Comparison of ENCODE assay signal across 13 cellular contexts in genomic region chr6:10847684-10848083, GRCh38. TPM values are rescaled to one million over a fixed set of nuclear protein-coding genes. Genes with fewer than 3 reads are reported as not detected.
DNase-seq lines count a peak whose midpoint lies in the region; ATAC-seq and TF ChIP-seq lines count a peak whose summit lies in the region.
"Had no signal": no experiment of that assay in that cellular context is flagged by ENCODE, and none has a peak within 500 bp of the region (broad histone marks: within the 10 kb centered on the region; RNA-seq: fewer than 3 reads in every experiment).

No MANE protein-coding gene starts in this region.

- H3K9me3 ChIP-seq in HEK293 (ENCODE audit: control insufficient read depth, insufficient read depth, low read depth, low read length) (no peaks in the 10 kb centered on the region), WERI-Rb-1 (ENCODE audit: severe bottlenecking) (peaks cover 4% of the 10 kb centered on the region), MG63 (peaks cover 13% of the 10 kb centered on the region)

- no peaks in the 10 kb centered on the region; the same call in 1 of the 2 replicates for H3K4me1 ChIP-seq in HEK293 (ENCODE audit: control insufficient read depth, insufficient read depth, low read length)

- no peak overlapping the region for H3K4me3 ChIP-seq in HEK293 (ENCODE audit: low read depth, low read length)
- H3K4me3 ChIP-seq in WERI-Rb-1 (ENCODE audit: low read depth, low read length), result no peak overlapping the region
- H3K4me3 ChIP-seq in MG63, result no peak overlapping the region

- peaks cover 17% of the 10 kb centered on the region for H3K4me1 Mint-ChIP-seq in osteocyte (ENCODE audit: unreplicated experiment)
- H3K4me1 Mint-ChIP-seq in activated CD8-positive, alpha-beta memory T cell treated with anti-CD3 and anti-CD28 coated beads, Interleukin-2, amount 10 ng/mL, durations not matched to agents 7 days and 5 days, result no peaks in the 10 kb centered on the region

- peaks cover 17% of the 10 kb centered on the region for H3K27me3 Mint-ChIP-seq in osteocyte (ENCODE audit: unreplicated experiment)
- H3K27me3 Mint-ChIP-seq in activated CD8-positive, alpha-beta memory T cell treated with anti-CD3 and anti-CD28 coated beads, Interleukin-2, amount 10 ng/mL, durations not matched to agents 7 days and 5 days, result no peaks in the 10 kb centered on the region

- POLR2A ChIA-PET in HEK293 (lab: Yijun Ruan, JAX), result interaction anchor here (0.6 kb wide), 1 partner anchor 275 kb away, joined by 4 read pairs; no protein-coding TSS in a partner anchor

- H3K27ac ChIP-seq in HEK293 (ENCODE audit: extremely low read depth, low read depth, low read length), result no peak overlapping the region
- H3K27ac ChIP-seq in WERI-Rb-1, result no peak overlapping the region

- no peak overlapping the region for H3K4me3 Mint-ChIP-seq in osteocyte (ENCODE audit: unreplicated experiment)
- H3K4me3 Mint-ChIP-seq in activated CD8-positive, alpha-beta memory T cell treated with anti-CD3 and anti-CD28 coated beads, Interleukin-2, amount 10 ng/mL, durations not matched to agents 7 days and 5 days, result no peak overlapping the region

- DNase-seq in NCI-H1694 (lab: John Stamatoyannopoulos, UW), result peak; percentile 2
- no peak for DNase-seq in NCI-H1694 treated with DMSO at 0.1 percent for 48 hours (lab: John Stamatoyannopoulos, UW)
- no peak for DNase-seq in WERI-Rb-1
- no peak for DNase-seq in osteocyte (ENCODE audit: extremely low spot score, unreplicated experiment)
- no peak for DNase-seq in MG63
- no peak for DNase-seq in H4 (ENCODE audit: low spot score)
- no peak for DNase-seq in activated CD8-positive, alpha-beta memory T cell treated with anti-CD3 and anti-CD28 coated beads, Interleukin-2, amount 10 ng/mL, durations not matched to agents 7 days and 5 days
- DNase-seq: activated CD8-positive, alpha-beta memory T cell treated with anti-CD3 and anti-CD28 coated beads, Interleukin-2, amount 50 U/mL, for 4 hours; mesendoderm; NCI-H1436 treated with DMSO at 0.1 percent for 48 hours had no signal

- peaks cover 6% of the 10 kb centered on the region for H3K9me3 Mint-ChIP-seq in osteocyte (ENCODE audit: unreplicated experiment)
- peaks cover 3% of the 10 kb centered on the region for H3K9me3 Mint-ChIP-seq in activated CD8-positive, alpha-beta memory T cell treated with anti-CD3 and anti-CD28 coated beads, Interleukin-2, amount 10 ng/mL, durations not matched to agents 7 days and 5 days (ENCODE audit: low read depth)

- no peaks in the 10 kb centered on the region for H3K27me3 ChIP-seq in WERI-Rb-1 (ENCODE audit: insufficient read depth, low read depth, severe bottlenecking)
- H3K27me3 ChIP-seq in MG63, result peaks cover 10% of the 10 kb centered on the region; the same call in 1 of the 2 replicates

- no peak for TF ChIP-seq CTCF in HEK293 (tag by site-specific recombination; IDR thresholded peaks at IDR 0.05)
- TF ChIP-seq CTCF in WERI-Rb-1 (IDR thresholded peaks at IDR 0.05; ENCODE audit: low read depth, low read length), result 0 out of 2 replicates have a peak, but pooled peaks have one; percentile 18
- TF ChIP-seq CTCF in osteocyte (IDR thresholded peaks at IDR 0.05), result peak; percentile 57

- no peak overlapping the region for H3K27ac Mint-ChIP-seq in osteocyte (ENCODE audit: unreplicated experiment)
- no peak overlapping the region for H3K27ac Mint-ChIP-seq in activated CD8-positive, alpha-beta memory T cell treated with anti-CD3 and anti-CD28 coated beads, Interleukin-2, amount 10 ng/mL, durations not matched to agents 7 days and 5 days

- peaks cover 4% of the 10 kb centered on the region for H3K36me3 Mint-ChIP-seq in osteocyte (ENCODE audit: unreplicated experiment)
- peaks cover 4% of the 10 kb centered on the region for H3K36me3 Mint-ChIP-seq in activated CD8-positive, alpha-beta memory T cell treated with anti-CD3 and anti-CD28 coated beads, Interleukin-2, amount 10 ng/mL, durations not matched to agents 7 days and 5 days

- CTCF ChIA-PET in HEK293 (lab: Yijun Ruan, JAX), result interaction anchor here (0.5 to 1.5 kb wide), 6 partner anchors 11 to 369 kb away, joined by 3 to 5 read pairs (median 3); no protein-coding TSS in a partner anchor
- CTCF ChIA-PET in activated CD8-positive, alpha-beta memory T cell treated with anti-CD3 and anti-CD28 coated beads, Interleukin-2, amount 10 ng/mL, durations not matched to agents 7 days and 5 days (lab: Charles Lee), result interaction anchor here (1.6 kb wide), 1 partner anchor 648 kb away, joined by 4 read pairs; no protein-coding TSS in a partner anchor

- H3K36me3 ChIP-seq in HEK293 (ENCODE audit: control insufficient read depth in 2 of 2, insufficient read depth in 1 of 2, low read length in 2 of 2) (no peaks in the 10 kb centered on the region), WERI-Rb-1 (no peaks in the 10 kb centered on the region), MG63 (no peaks in the 10 kb centered on the region)

- no peak for ATAC-seq in activated CD8-positive, alpha-beta memory T cell treated with anti-CD3 and anti-CD28 coated beads, Interleukin-2, amount 10 ng/mL, durations not matched to agents 7 days and 5 days

TF ChIP-seq in HEK293, 187 proteins besides CTCF, POLR2A, EP300 and RAD21:
- TF ChIP-seq ZNF426 (tag by site-specific recombination; IDR thresholded peaks at IDR 0.05), result no peak
- TF ChIP-seq ZNF654 (tag by site-specific recombination; IDR thresholded peaks at IDR 0.05; ENCODE audit: low read depth), result peak; percentile 14; the same call in 1 of the 2 replicates

RNA-seq across cellular contexts. Expression of gene MAK, which starts 9.3 kb away (rescaled TPM):
- not detected in 2 replicates for total RNA-seq in osteocyte
- total RNA-seq in MG63 (2014; rRNA removed; shearing (Covaris generic); ENCODE audit: low replicate concordance), result 0.13 TPM in 1 of 2 replicates, not detected in the other
- total RNA-seq in H4 (2014; rRNA removed; shearing (Covaris generic)), result 0.10 TPM in 1 of 2 replicates, not detected in the other
- total RNA-seq in activated CD8-positive, alpha-beta memory T cell treated with anti-CD3 and anti-CD28 coated beads, Interleukin-2, amount 10 ng/mL, durations not matched to agents 7 days and 5 days, result under 1 TPM; 0.26 to 0.82 TPM

RNA-seq across cellular contexts. Expression of gene GCM2, which starts 34.2 kb away (rescaled TPM):
- not detected in 2 replicates for total RNA-seq in osteocyte
- total RNA-seq in MG63 (2014; rRNA removed; shearing (Covaris generic); ENCODE audit: low replicate concordance), result not detected in 2 replicates
- total RNA-seq in H4 (2014; rRNA removed; shearing (Covaris generic)), result not detected in 2 replicates
- not detected for total RNA-seq in activated CD8-positive, alpha-beta memory T cell treated with anti-CD3 and anti-CD28 coated beads, Interleukin-2, amount 10 ng/mL, durations not matched to agents 7 days and 5 days
- total RNA-seq: cardiac septum, frontal cortex had no signal

RNA-seq across cellular contexts. Expression of gene SYCP2L, which starts 39.2 kb away (rescaled TPM):
- total RNA-seq in osteocyte, result 4.3 and 7.1 TPM in 2 replicates
- total RNA-seq in MG63 (2014; rRNA removed; shearing (Covaris generic); ENCODE audit: low replicate concordance), result 0.99 and 2.9 TPM in 2 replicates
- total RNA-seq in H4 (2014; rRNA removed; shearing (Covaris generic)), result 0.39 and 1.5 TPM in 2 replicates
- total RNA-seq in activated CD8-positive, alpha-beta memory T cell treated with anti-CD3 and anti-CD28 coated beads, Interleukin-2, amount 10 ng/mL, durations not matched to agents 7 days and 5 days, result under 1 TPM; 0.37 to 0.64 TPM
